26 cellular contexts compared by ENCODE assay signal in the genomic region with DNA sequence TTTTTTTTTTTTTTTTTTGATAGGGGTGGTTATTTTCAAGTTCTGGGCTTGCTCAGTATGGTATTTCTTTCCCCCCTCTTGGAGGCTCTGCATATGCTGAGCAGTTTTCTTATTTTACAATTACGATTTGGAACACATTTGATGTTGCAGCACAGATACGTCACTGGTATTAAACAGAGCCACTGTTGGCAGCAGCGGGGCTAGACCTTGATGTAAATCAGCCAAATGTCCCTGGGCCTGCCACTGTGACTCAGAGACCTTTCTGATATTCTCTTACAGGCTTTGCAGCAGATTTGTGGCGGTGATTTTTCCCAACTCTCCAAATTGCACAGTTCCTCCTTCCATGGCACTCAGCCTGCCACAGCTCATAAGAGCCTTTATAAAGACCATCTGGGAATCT.
"Had no signal": no experiment of that assay in that cellular context is flagged by ENCODE, and none has a peak within 500 bp of the region (broad histone marks: within the 10 kb centered on the region; RNA-seq: fewer than 3 reads in every experiment).

No MANE protein-coding gene starts in this region.

- H2AFZ ChIP-seq: neural progenitor cell had no signal

- H3K4me2 ChIP-seq: neural progenitor cell had no signal

- H3K36me3 ChIP-seq: left lung, lower lobe of right lung, neural progenitor cell, neutrophil, ovary, right atrium auricular region, right lobe of liver, spleen, suprapubic skin, thoracic aorta, tibial artery, upper lobe of right lung had no signal

- H3K4me3 ChIP-seq: left lung, lower lobe of right lung, neural progenitor cell, ovary, right atrium auricular region, right lobe of liver, spleen, suprapubic skin, thoracic aorta, tibial artery, upper lobe of right lung had no signal

- H3K9ac ChIP-seq: neural progenitor cell had no signal

- ATAC-seq: left colon; left lung; lower lobe of right lung; natural killer cell; right lobe of liver; stimulated activated effector memory CD8-positive, alpha-beta T cell treated with anti-CD3 and anti-CD28 coated beads, Interleukin-12 subunit alpha, Interleukin-12 subunit beta, amount 100 ng/mL, for 72 hours; upper lobe of right lung had no signal

- DNase-seq: hippocampal formation; immature natural killer cell; kidney; left colon; left lung; lower lobe of right lung; mammary epithelial cell; mesenchymal stem cell; naive B cell; natural killer cell; nephron progenitor cell; ovary; right lobe of liver; small intestine; spleen; stimulated activated CD4-positive, alpha-beta T cell treated with anti-CD3 and anti-CD28 coated beads, Interleukin-4, amount 100 ng/mL, for 24 hours; stimulated activated naive CD4-positive, alpha-beta T cell; tibial artery; trophoblast cell; upper lobe of right lung had no signal

- H3K27me3 ChIP-seq: left lung, neural progenitor cell, neutrophil, ovary, right atrium auricular region, right lobe of liver, spleen, suprapubic skin, tibial artery, upper lobe of right lung had no signal

- H3K9me3 ChIP-seq: left lung, lower lobe of right lung, neutrophil, ovary, right atrium auricular region, right lobe of liver, spleen, suprapubic skin, thoracic aorta, tibial artery, upper lobe of right lung had no signal

- H3K27ac ChIP-seq: left lung, lower lobe of right lung, neural progenitor cell, neutrophil, ovary, right atrium auricular region, right lobe of liver, spleen, suprapubic skin, thoracic aorta, tibial artery, upper lobe of right lung had no signal

- H3K4me1 ChIP-seq: left lung, lower lobe of right lung, neural progenitor cell, right atrium auricular region, right lobe of liver, spleen, suprapubic skin, tibial artery, upper lobe of right lung had no signal
